In the genomic region with DNA sequence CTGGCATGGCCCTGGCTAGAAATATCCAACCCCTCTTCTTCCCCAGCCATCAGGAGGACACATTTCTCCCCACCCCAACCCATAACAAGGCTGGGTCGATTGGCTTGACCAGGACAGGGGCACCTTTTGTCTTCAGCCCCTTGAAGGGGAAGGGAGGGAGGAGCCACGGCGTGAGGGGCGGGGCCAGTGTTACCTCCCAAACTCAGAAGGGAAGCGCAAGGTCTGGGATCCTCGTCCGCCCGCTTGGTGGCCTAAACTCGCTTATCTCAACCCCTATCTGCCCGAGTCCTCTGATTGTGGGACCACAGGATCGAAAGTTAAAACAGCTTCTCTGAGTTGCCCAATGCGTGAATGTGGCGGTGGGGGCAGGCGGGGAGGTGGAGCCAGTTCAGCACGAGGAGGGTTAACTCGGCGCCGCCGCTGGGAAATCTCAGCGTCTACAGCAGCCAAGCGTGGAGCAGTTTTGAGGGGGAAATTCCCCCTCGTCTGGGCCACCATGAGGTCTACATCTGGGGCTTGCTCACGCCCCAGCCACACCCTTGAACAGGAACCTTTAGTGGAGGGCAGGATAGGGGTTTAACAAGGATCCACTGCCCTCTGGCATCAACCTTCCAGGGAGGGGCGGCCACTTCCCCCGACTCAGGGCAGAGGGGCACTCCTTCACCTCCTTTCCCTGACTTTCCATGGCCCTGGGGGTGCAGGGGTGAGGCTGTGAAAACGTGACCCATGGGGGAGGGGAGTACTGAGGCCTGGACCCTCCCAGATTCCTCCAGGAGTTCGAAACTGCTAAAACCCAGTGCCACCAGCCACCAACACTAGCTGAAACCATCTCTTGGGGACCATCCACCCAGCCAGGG, we compare ENCODE assay signal across 8 cellular contexts. TPM values are rescaled to one million over a fixed set of nuclear protein-coding genes. Genes with fewer than 3 reads are reported as not detected.
A peak's percentile ranks its signal among the peaks of the same experiment; 100 is the strongest.
DNase-seq lines count a peak whose midpoint lies in the region; ATAC-seq and TF ChIP-seq lines count a peak whose summit lies in the region.

No MANE protein-coding gene starts in this region.

- TF ChIP-seq POLR2A in GM18505 (IDR thresholded peaks at IDR 0.05; ENCODE audit: borderline replicate concordance, extremely low read depth, insufficient read depth, insufficient read length), result peak; percentile 65

- peak overlapping the region; percentile 31 for H3K4me3 ChIP-seq in cardiac muscle cell

- peaks cover 15% of the 10 kb centered on the region for H3K4me1 ChIP-seq in cardiac muscle cell (ENCODE audit: low read depth)

- H3K27ac ChIP-seq in cardiac muscle cell, result peak overlapping the region; percentile 88

- H3K27me3 ChIP-seq in cardiac muscle cell, result no peaks in the 10 kb centered on the region

- DNase-seq in RKO (ENCODE audit: low spot score) (peak; percentile 60), cardiac muscle cell (ENCODE audit: low read depth in 1 of 2, low spot score in 1 of 2) (peak; percentile 54 to 59), retina (peak; percentile 82), cerebellar nuclear complex (lab: John Stamatoyannopoulos, UW) (no peak), NCI-H2171 treated with DMSO at 0.1 percent for 48 hours (lab: John Stamatoyannopoulos, UW) (no peak)
- peak; percentile 51 for DNase-seq in activated gamma-delta T cell treated with anti-CD3 and anti-CD28 coated beads, Interleukin-2, amount 50 U/mL, for 16 hours (ENCODE audit: low read depth)

- ATAC-seq in GM18505 (IDR thresholded peaks at IDR 0.05; ENCODE audit: unreplicated experiment), result peak; percentile 45
- ATAC-seq in HG02885 (IDR thresholded peaks at IDR 0.05; ENCODE audit: poor library complexity, unreplicated experiment), result peak; percentile 48

- H3K9me3 ChIP-seq in cardiac muscle cell (ENCODE audit: low read depth), result no peaks in the 10 kb centered on the region

- TF ChIP-seq CTCF in cardiac muscle cell (IDR thresholded peaks at IDR 0.05; ENCODE audit: low read depth, low read length), result no peak

- no peaks in the 10 kb centered on the region for H3K36me3 ChIP-seq in cardiac muscle cell

RNA-seq across cellular contexts. Expression of a gene that starts 0.7 kb away (rescaled TPM):
- 34.6 and 53.0 TPM in 2 replicates for total RNA-seq in cardiac muscle cell
- polyA plus RNA-seq in cardiac muscle cell, result 37.2 and 45.9 TPM in 2 replicates

RNA-seq across cellular contexts. Expression of a gene that starts 17.9 kb away (rescaled TPM):
- total RNA-seq in cardiac muscle cell, result 37.1 and 77.5 TPM in 2 replicates
- 28.3 and 28.5 TPM in 2 replicates for polyA plus RNA-seq in cardiac muscle cell

RNA-seq across cellular contexts. Expression of a gene that starts 21.5 kb away (rescaled TPM):
- 30.8 and 35.0 TPM in 2 replicates for total RNA-seq in cardiac muscle cell
- 11.9 and 14.7 TPM in 2 replicates for polyA plus RNA-seq in cardiac muscle cell

RNA-seq across cellular contexts. Expression of a gene that starts 31.8 kb away (rescaled TPM):
- 4.4 and 8.8 TPM in 2 replicates for total RNA-seq in cardiac muscle cell
- 5.8 and 6.6 TPM in 2 replicates for polyA plus RNA-seq in cardiac muscle cell

RNA-seq across cellular contexts. Expression of a gene that starts 37.0 kb away (rescaled TPM):
- not detected in 2 replicates for total RNA-seq in cardiac muscle cell
- polyA plus RNA-seq in cardiac muscle cell, result not detected in 2 replicates

Comparison
In these comparisons a context has a peak if more than half of its experiments do, and no peak if none do; other contexts are left out.
1. DNase-seq: peak in RKO (single experiment), activated gamma-delta T cell treated with anti-CD3 and anti-CD28 coated beads, Interleukin-2, amount 50 U/mL, for 16 hours (single experiment), cardiac muscle cell (2 of 2) and retina (single experiment); none in cerebellar nuclear complex (0 of 2) and NCI-H2171 treated with DMSO at 0.1 percent for 48 hours (single experiment).